In genomic region chr20:38094373-38094775, GRCh38 we compare ENCODE assay signal across 8 cellular contexts.
A peak's percentile ranks its signal among the peaks of the same experiment; 100 is the strongest.
DNase-seq lines count a peak whose midpoint lies in the region; ATAC-seq and TF ChIP-seq lines count a peak whose summit lies in the region.

No MANE protein-coding gene starts in this region.

- peaks cover 8 to 20% (median 15%) of the 10 kb centered on the region in 4 donors for H3K36me3 ChIP-seq in liver (ENCODE audit: control insufficient read depth in 4 of 4, insufficient read depth in 3 of 4, low read depth in 1 of 4, low read length in 3 of 4)

- H3K27me3 ChIP-seq in liver (ENCODE audit: control insufficient read depth in 4 of 4, insufficient read depth in 4 of 4, low read length in 3 of 4): no peaks in the 10 kb centered on the region

- H3K9me3 ChIP-seq in liver (ENCODE audit: control insufficient read depth in 4 of 4, low read length in 3 of 4): no peaks in the 10 kb centered on the region

- TF ChIP-seq RAD21 in liver (IDR thresholded peaks at IDR 0.05): no peak

- ATAC-seq in activated naive CD8-positive, alpha-beta T cell treated with anti-CD3 and anti-CD28 coated beads, Interleukin-2, amount 50 U/mL, for 24 hours: peak; percentile 52

- H3K9me3 Mint-ChIP-seq in activated naive CD8-positive, alpha-beta T cell treated with anti-CD3 and anti-CD28 coated beads, Interleukin-2, amount 50 U/mL, for 24 hours: no peaks in the 10 kb centered on the region

- no peak for TF ChIP-seq CTCF in NB4 (IDR thresholded peaks at IDR 0.05; ENCODE audit: low read depth, low read length)
- TF ChIP-seq CTCF in liver (IDR thresholded peaks at IDR 0.05; ENCODE audit: low read depth, low read length, missing input control): no peak

- no peaks in the 10 kb centered on the region for H3K27me3 Mint-ChIP-seq in activated naive CD8-positive, alpha-beta T cell treated with anti-CD3 and anti-CD28 coated beads, Interleukin-2, amount 50 U/mL, for 24 hours

- 83% methylated on average over 1 of the region's 1 CpG for WGBS in liver

- H3K4me3 Mint-ChIP-seq in activated naive CD8-positive, alpha-beta T cell treated with anti-CD3 and anti-CD28 coated beads, Interleukin-2, amount 50 U/mL, for 24 hours: no peak overlapping the region

- peaks cover 17% of the 10 kb centered on the region for H3K36me3 Mint-ChIP-seq in activated naive CD8-positive, alpha-beta T cell treated with anti-CD3 and anti-CD28 coated beads, Interleukin-2, amount 50 U/mL, for 24 hours (ENCODE audit: low read depth)

- no peak for TF ChIP-seq POLR2A in NB4 (IDR thresholded peaks at IDR 0.05; ENCODE audit: extremely low read depth, insufficient read length)

- peak overlapping the region; percentile 64 to 75 for H3K27ac ChIP-seq in liver (ENCODE audit: low read depth in 1 of 2, low read length in 2 of 2)

- peaks cover 36% of the 10 kb centered on the region for H3K4me1 Mint-ChIP-seq in activated naive CD8-positive, alpha-beta T cell treated with anti-CD3 and anti-CD28 coated beads, Interleukin-2, amount 50 U/mL, for 24 hours

- H3K4me3 ChIP-seq in NB4 (ENCODE audit: low read depth, low read length) (no peak overlapping the region), liver (ENCODE audit: low read depth in 1 of 3, low read length in 3 of 3) (no peak overlapping the region)

- H3K9ac ChIP-seq in liver (ENCODE audit: low read depth in 1 of 2, low read length in 2 of 2): peak overlapping the region in 1 of 2 donors; percentile 33

- peaks cover 0 to 7% (median 3%) of the 10 kb centered on the region in 4 donors for H3K4me1 ChIP-seq in liver (ENCODE audit: control insufficient read depth in 4 of 4, insufficient read depth in 4 of 4, low read length in 3 of 4)

- peak overlapping the region; percentile 40 for H3K27ac Mint-ChIP-seq in activated naive CD8-positive, alpha-beta T cell treated with anti-CD3 and anti-CD28 coated beads, Interleukin-2, amount 50 U/mL, for 24 hours

- DNase-seq in NCI-H1694 treated with DMSO at 0.1 percent for 48 hours (lab: John Stamatoyannopoulos, UW): peak; percentile 1
- no peak for DNase-seq in NCI-H1694 (lab: John Stamatoyannopoulos, UW)
- DNase-seq in HCEC 1CT: peak; percentile 90
- DNase-seq in NB4 (ENCODE audit: low read depth): peak; percentile 94
- peak; percentile 12 for DNase-seq in activated naive CD8-positive, alpha-beta T cell treated with anti-CD3 and anti-CD28 coated beads, Interleukin-2, amount 50 U/mL, for 24 hours
- no peak for DNase-seq in NCI-H1092 treated with DMSO at 0.1 percent for 48 hours (lab: John Stamatoyannopoulos, UW)
- no peak for DNase-seq in NCI-H2029 treated with DMSO at 0.1 percent for 48 hours (lab: John Stamatoyannopoulos, UW)

TF ChIP-seq in liver, 16 proteins besides CTCF, POLR2A, EP300 and RAD21:
- TF ChIP-seq EGR1 (IDR thresholded peaks at IDR 0.05; ENCODE audit: low read depth in 2 of 2) (no peak), YY1 (IDR thresholded peaks at IDR 0.05) (no peak), ATF3 (IDR thresholded peaks at IDR 0.05) (no peak), HNF4A (conservative IDR thresholded peaks at IDR 0.05) (no peak), HNF4G (IDR thresholded peaks at IDR 0.05) (no peak), FOXA1 (IDR thresholded peaks at IDR 0.05) (no peak), RXRA (IDR thresholded peaks at IDR 0.05) (no peak), TAF1 (conservative IDR thresholded peaks at IDR 0.05) (no peak), NR2F2 (IDR thresholded peaks at IDR 0.05) (no peak), SP1 (IDR thresholded peaks at IDR 0.05) (no peak), JUND (IDR thresholded peaks at IDR 0.05) (no peak), FOXA2 (IDR thresholded peaks at IDR 0.05) (no peak), GABPA (IDR thresholded peaks at IDR 0.05 in 1 of 2, conservative IDR thresholded peaks at IDR 0.05 in 1 of 2) (no peak), MAX (IDR thresholded peaks at IDR 0.05) (no peak)
- TF ChIP-seq, protein P1, sequence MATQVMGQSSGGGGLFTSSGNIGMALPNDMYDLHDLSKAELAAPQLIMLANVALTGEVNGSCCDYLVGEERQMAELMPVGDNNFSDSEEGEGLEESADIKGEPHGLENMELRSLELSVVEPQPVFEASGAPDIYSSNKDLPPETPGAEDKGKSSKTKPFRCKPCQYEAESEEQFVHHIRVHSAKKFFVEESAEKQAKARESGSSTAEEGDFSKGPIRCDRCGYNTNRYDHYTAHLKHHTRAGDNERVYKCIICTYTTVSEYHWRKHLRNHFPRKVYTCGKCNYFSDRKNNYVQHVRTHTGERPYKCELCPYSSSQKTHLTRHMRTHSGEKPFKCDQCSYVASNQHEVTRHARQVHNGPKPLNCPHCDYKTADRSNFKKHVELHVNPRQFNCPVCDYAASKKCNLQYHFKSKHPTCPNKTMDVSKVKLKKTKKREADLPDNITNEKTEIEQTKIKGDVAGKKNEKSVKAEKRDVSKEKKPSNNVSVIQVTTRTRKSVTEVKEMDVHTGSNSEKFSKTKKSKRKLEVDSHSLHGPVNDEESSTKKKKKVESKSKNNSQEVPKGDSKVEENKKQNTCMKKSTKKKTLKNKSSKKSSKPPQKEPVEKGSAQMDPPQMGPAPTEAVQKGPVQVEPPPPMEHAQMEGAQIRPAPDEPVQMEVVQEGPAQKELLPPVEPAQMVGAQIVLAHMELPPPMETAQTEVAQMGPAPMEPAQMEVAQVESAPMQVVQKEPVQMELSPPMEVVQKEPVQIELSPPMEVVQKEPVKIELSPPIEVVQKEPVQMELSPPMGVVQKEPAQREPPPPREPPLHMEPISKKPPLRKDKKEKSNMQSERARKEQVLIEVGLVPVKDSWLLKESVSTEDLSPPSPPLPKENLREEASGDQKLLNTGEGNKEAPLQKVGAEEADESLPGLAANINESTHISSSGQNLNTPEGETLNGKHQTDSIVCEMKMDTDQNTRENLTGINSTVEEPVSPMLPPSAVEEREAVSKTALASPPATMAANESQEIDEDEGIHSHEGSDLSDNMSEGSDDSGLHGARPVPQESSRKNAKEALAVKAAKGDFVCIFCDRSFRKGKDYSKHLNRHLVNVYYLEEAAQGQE (IDR thresholded peaks at IDR 0.05): no peak
- TF ChIP-seq, protein P2, sequence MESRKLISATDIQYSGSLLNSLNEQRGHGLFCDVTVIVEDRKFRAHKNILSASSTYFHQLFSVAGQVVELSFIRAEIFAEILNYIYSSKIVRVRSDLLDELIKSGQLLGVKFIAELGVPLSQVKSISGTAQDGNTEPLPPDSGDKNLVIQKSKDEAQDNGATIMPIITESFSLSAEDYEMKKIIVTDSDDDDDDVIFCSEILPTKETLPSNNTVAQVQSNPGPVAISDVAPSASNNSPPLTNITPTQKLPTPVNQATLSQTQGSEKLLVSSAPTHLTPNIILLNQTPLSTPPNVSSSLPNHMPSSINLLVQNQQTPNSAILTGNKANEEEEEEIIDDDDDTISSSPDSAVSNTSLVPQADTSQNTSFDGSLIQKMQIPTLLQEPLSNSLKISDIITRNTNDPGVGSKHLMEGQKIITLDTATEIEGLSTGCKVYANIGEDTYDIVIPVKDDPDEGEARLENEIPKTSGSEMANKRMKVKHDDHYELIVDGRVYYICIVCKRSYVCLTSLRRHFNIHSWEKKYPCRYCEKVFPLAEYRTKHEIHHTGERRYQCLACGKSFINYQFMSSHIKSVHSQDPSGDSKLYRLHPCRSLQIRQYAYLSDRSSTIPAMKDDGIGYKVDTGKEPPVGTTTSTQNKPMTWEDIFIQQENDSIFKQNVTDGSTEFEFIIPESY (IDR thresholded peaks at IDR 0.05): no peak

Comparison
In these comparisons a context has a peak if more than half of its experiments do, and no peak if none do; other contexts are left out.
1. DNase-seq: peak in NCI-H1694 treated with DMSO at 0.1 percent for 48 hours (single experiment), HCEC 1CT (single experiment), NB4 (single experiment) and activated naive CD8-positive, alpha-beta T cell treated with anti-CD3 and anti-CD28 coated beads, Interleukin-2, amount 50 U/mL, for 24 hours (single experiment); none in NCI-H1694 (single experiment), NCI-H1092 treated with DMSO at 0.1 percent for 48 hours (single experiment) and NCI-H2029 treated with DMSO at 0.1 percent for 48 hours (single experiment).